Comparison of ENCODE assay signal across 8 cellular contexts in the genomic region with DNA sequence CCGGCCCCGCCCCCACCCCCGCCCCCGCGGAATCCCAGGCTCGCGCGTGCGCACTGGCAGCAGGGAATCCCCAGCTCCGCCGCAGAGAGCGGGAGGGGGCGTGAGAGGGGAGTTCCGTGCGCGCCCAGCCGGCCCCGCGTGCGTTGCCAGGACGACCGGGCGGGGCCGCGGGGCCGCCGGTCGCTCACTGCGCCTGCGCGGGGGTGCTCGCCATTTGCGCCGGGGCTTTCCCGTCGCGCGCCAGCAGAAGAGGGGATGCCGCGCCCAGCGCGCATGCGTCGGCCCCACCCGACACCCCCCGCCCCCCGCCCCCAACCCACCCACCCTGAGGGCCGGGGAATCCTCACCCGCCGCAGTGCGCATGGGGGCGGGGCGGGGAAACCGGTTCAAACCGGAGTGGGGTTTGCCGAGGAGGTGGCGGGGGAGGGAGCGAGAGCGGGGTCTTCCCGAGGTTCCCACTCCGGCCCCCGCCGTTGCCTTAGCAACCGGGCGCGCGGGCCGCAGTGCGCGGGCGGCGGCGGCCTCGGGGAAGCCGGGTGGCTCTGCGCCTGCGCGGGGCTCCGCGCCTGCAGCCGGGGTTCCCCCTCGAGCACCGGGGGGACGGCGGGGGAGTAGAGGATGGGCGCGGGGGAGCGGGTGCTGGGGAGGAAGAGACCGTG. TPM values are rescaled to one million over a fixed set of nuclear protein-coding genes. Genes with fewer than 3 reads are reported as not detected.
DNase-seq lines count a peak whose midpoint lies in the region; FAIRE-seq and TF ChIP-seq lines count a peak whose summit lies in the region.

No MANE protein-coding gene starts in this region.

- no peak for TF ChIP-seq CTCF in neural cell (IDR thresholded peaks at IDR 0.05; ENCODE audit: poor library complexity, severe bottlenecking)

- H3K27ac ChIP-seq in neural cell (ENCODE audit: low read length) = peak overlapping the region; percentile 76

- no peak overlapping the region for H2AFZ ChIP-seq in neural cell (ENCODE audit: low read depth, low read length)

- H3K9me3 ChIP-seq in neural cell (ENCODE audit: low read length) = no peaks in the 10 kb centered on the region

- no peaks in the 10 kb centered on the region for H3F3A ChIP-seq in neural cell (ENCODE audit: insufficient read depth, low read length, poor library complexity, severe bottlenecking)

- no peaks in the 10 kb centered on the region for H3K9me2 ChIP-seq in neural cell (ENCODE audit: insufficient read depth, low read length)

- H3K27me3 ChIP-seq in neural cell (ENCODE audit: insufficient read depth, low read depth, low read length) = no peaks in the 10 kb centered on the region

- no peaks in the 10 kb centered on the region for H3K36me3 ChIP-seq in neural cell (ENCODE audit: insufficient read depth, low read length)

- no peaks in the 10 kb centered on the region for H4K20me1 ChIP-seq in neural cell (ENCODE audit: insufficient read depth)

- H3K79me2 ChIP-seq in neural cell (replicated peaks; ENCODE audit: insufficient read depth, low read length) = peaks cover 8% of the 10 kb centered on the region

- H3K4me2 ChIP-seq in neural cell (ENCODE audit: low read length) = no peak overlapping the region

- no peak for TF ChIP-seq POLR2A in H54 (IDR thresholded peaks at IDR 0.05; ENCODE audit: low read depth, low read length)

- peak overlapping the region; percentile 70 for H3K9ac ChIP-seq in neural cell (ENCODE audit: low read length)

- FAIRE-seq in H54 (lab: Jason Lieb, UNC) = no peak

- TF ChIP-seq EP300 in neural cell (conservative IDR thresholded peaks at IDR 0.05; ENCODE audit: poor library complexity, severe bottlenecking) = no peak

- DNase-seq in DMS79 (lab: John Stamatoyannopoulos, UW) (peak; percentile 98), H54 (ENCODE audit: insufficient read length, low spot score) (peak; percentile 98), M059J (ENCODE audit: low read depth) (peak; percentile 90), RPMI7951 (ENCODE audit: low read depth) (peak; percentile 88), fibroblast of peridontal ligament (ENCODE audit: extremely low read depth) (peak; percentile 81)
- peak; percentile 82 to 97 for DNase-seq in activated T-helper 1 cell treated with anti-CD3 and anti-CD28 coated beads, Interleukin-2, amount 50 U/mL, for 16 hours (ENCODE audit: low read depth in 1 of 2, low spot score in 1 of 2)
- DNase-seq in stimulated activated naive CD4-positive, alpha-beta T cell (lab: John Stamatoyannopoulos, UW) = peak; percentile 89 to 97 (median 94)

- peak overlapping the region; percentile 65 for H3K4me3 ChIP-seq in neural cell (ENCODE audit: low read length)

- TF ChIP-seq RAD21 in neural cell (conservative IDR thresholded peaks at IDR 0.05) = no peak

TF ChIP-seq in neural cell, 6 proteins besides CTCF, POLR2A, EP300 and RAD21:
- TF ChIP-seq, protein P1, sequence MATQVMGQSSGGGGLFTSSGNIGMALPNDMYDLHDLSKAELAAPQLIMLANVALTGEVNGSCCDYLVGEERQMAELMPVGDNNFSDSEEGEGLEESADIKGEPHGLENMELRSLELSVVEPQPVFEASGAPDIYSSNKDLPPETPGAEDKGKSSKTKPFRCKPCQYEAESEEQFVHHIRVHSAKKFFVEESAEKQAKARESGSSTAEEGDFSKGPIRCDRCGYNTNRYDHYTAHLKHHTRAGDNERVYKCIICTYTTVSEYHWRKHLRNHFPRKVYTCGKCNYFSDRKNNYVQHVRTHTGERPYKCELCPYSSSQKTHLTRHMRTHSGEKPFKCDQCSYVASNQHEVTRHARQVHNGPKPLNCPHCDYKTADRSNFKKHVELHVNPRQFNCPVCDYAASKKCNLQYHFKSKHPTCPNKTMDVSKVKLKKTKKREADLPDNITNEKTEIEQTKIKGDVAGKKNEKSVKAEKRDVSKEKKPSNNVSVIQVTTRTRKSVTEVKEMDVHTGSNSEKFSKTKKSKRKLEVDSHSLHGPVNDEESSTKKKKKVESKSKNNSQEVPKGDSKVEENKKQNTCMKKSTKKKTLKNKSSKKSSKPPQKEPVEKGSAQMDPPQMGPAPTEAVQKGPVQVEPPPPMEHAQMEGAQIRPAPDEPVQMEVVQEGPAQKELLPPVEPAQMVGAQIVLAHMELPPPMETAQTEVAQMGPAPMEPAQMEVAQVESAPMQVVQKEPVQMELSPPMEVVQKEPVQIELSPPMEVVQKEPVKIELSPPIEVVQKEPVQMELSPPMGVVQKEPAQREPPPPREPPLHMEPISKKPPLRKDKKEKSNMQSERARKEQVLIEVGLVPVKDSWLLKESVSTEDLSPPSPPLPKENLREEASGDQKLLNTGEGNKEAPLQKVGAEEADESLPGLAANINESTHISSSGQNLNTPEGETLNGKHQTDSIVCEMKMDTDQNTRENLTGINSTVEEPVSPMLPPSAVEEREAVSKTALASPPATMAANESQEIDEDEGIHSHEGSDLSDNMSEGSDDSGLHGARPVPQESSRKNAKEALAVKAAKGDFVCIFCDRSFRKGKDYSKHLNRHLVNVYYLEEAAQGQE (IDR thresholded peaks at IDR 0.05; ENCODE audit: borderline replicate concordance) = peak; percentile 55
- TF ChIP-seq POLR2AphosphoS5 (IDR thresholded peaks at IDR 0.05) (peak; percentile 20), MXI1 (conservative IDR thresholded peaks at IDR 0.05; ENCODE audit: poor library complexity, severe bottlenecking) (peak; percentile 63), EZH2 (IDR thresholded peaks at IDR 0.05; ENCODE audit: borderline replicate concordance, insufficient read depth, low read length, poor library complexity, severe bottlenecking) (no peak), SMC3 (conservative IDR thresholded peaks at IDR 0.05; ENCODE audit: poor library complexity) (no peak)
TF ChIP-seq in neural cell: peak in this region for 3.

RNA-seq across cellular contexts. Expression of gene CCDC124, which starts 15.1 kb away (rescaled TPM):
- 31.3 and 36.8 TPM in 2 replicates for total RNA-seq in M059J (2014; rRNA removed; shearing (Covaris generic))
- total RNA-seq in RPMI7951 (2014; rRNA removed; shearing (Covaris generic)) = 54.3 and 56.7 TPM in 2 replicates
- 30.4 and 31.0 TPM in 2 replicates for polyA plus RNA-seq in neural cell
- polyA minus RNA-seq in neural cell = 20.2 and 22.1 TPM in 2 replicates

RNA-seq across cellular contexts. Expression of gene KCNN1, which starts 19.0 kb away (rescaled TPM):
- 0.07 TPM in 1 of 2 replicates, not detected in the other for total RNA-seq in M059J (2014; rRNA removed; shearing (Covaris generic))
- total RNA-seq in RPMI7951 (2014; rRNA removed; shearing (Covaris generic)) = 0.20 TPM in 1 of 2 replicates, not detected in the other
- 9.9 and 13.8 TPM in 2 replicates for polyA plus RNA-seq in neural cell
- 17.2 and 18.0 TPM in 2 replicates for polyA minus RNA-seq in neural cell

Comparison
In these comparisons a context has a peak if more than half of its experiments do, and no peak if none do; other contexts are left out.
1. Peak in every context shown above with its lines: DNase-seq, H3K4me3 ChIP-seq and H3K27ac ChIP-seq.